ENCODE assay signal across 13 cellular contexts in the genomic region with DNA sequence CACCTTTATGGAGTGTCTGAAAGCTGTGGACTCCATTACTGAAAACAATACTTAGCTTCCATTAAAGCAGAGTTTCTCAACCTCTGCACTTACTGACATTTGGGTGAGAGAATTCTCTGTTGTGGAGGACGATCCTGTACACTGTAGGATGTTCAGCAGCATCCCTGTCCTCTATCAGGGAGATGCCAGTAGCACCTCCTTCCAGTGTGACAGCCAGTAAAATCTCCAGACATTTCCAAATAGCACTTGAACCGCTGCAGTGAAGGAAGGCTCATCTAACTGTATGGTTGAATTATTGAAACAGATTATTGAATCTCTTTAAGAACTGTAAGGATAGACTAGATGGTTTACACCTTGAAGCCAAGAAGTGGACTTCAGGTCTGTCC. TPM values are rescaled to one million over a fixed set of nuclear protein-coding genes. Genes with fewer than 3 reads are reported as not detected.
DNase-seq lines count a peak whose midpoint lies in the region; ATAC-seq and TF ChIP-seq lines count a peak whose summit lies in the region.
"Had no signal": no experiment of that assay in that cellular context is flagged by ENCODE, and none has a peak within 500 bp of the region (broad histone marks: within the 10 kb centered on the region; RNA-seq: fewer than 3 reads in every experiment).

No MANE protein-coding gene starts in this region.

- H2AFZ ChIP-seq in Karpas-422 (ENCODE audit: low read length): no peak overlapping the region

- H3K4me3 ChIP-seq in GM06990 (replicated peaks; ENCODE audit: low read depth, low read length) (peak overlapping the region; percentile 45), Karpas-422 (ENCODE audit: low read length) (no peak overlapping the region), MG63 (no peak overlapping the region)
- H3K4me3 ChIP-seq: SJSA1 had no signal

- H3K9me3 ChIP-seq in Karpas-422 (ENCODE audit: low read length): peaks cover 2% of the 10 kb centered on the region; the same call in 1 of the 2 replicates
- peaks cover under 1% of the 10 kb centered on the region; the same call in 1 of the 2 replicates for H3K9me3 ChIP-seq in MG63

- H3K27me3 ChIP-seq in GM06990 (replicated peaks; ENCODE audit: control insufficient read depth, insufficient read depth, low read length) (no peaks in the 10 kb centered on the region), Karpas-422 (ENCODE audit: low read length) (peaks cover 5% of the 10 kb centered on the region; the same call in 1 of the 2 replicates), foreskin keratinocyte (no peaks in the 10 kb centered on the region), MG63 (no peaks in the 10 kb centered on the region)
- H3K27me3 ChIP-seq: SJSA1 had no signal

- TF ChIP-seq CTCF in GM06990 (IDR thresholded peaks at IDR 0.05; ENCODE audit: insufficient read depth, low read length, poor library complexity, severe bottlenecking): no peak
- no peak for TF ChIP-seq CTCF in foreskin keratinocyte (conservative IDR thresholded peaks at IDR 0.05)

- H3K79me2 ChIP-seq in Karpas-422 (ENCODE audit: low read length): no peaks in the 10 kb centered on the region

- peak overlapping the region; percentile 16 for H3K4me2 ChIP-seq in Karpas-422 (ENCODE audit: low read depth, low read length, poor library complexity, severe bottlenecking)

- no peak overlapping the region for H3K9ac ChIP-seq in Karpas-422 (ENCODE audit: low read length)

- ATAC-seq in GM21390 (IDR thresholded peaks at IDR 0.05; ENCODE audit: unreplicated experiment) (peak; percentile 6), foreskin keratinocyte (no peak)
- ATAC-seq: WTC11 had no signal

- H3K4me1 ChIP-seq in Karpas-422 (ENCODE audit: low read length): peaks cover 36% of the 10 kb centered on the region
- peaks cover 26% of the 10 kb centered on the region for H3K4me1 ChIP-seq in foreskin keratinocyte

- H4K20me1 ChIP-seq in Karpas-422 (ENCODE audit: insufficient read depth, low read depth, low read length): peaks cover 33% of the 10 kb centered on the region; the same call in 1 of the 2 replicates

- DNase-seq in GM06990 (ENCODE audit: extremely low read depth, insufficient read length) (no peak), Karpas-422 (no peak), foreskin keratinocyte (no peak), MG63 (no peak), dermis blood vessel endothelial cell (no peak), A172 (ENCODE audit: low spot score) (no peak), OCI-M2 (lab: John Stamatoyannopoulos, UW; ENCODE audit: unreplicated experiment) (no peak)
- DNase-seq: H7, NCI-H187, occipital lobe had no signal

- H3K9me2 ChIP-seq in Karpas-422 (replicated peaks; ENCODE audit: insufficient read depth, low read length): no peaks in the 10 kb centered on the region

- H3K36me3 ChIP-seq in GM06990 (ENCODE audit: control insufficient read depth, insufficient read depth, low read length) (no peaks in the 10 kb centered on the region), Karpas-422 (ENCODE audit: insufficient read depth, low read length) (no peaks in the 10 kb centered on the region), MG63 (no peaks in the 10 kb centered on the region)

- no peak overlapping the region for H3K27ac ChIP-seq in Karpas-422 (ENCODE audit: low read length)
- peak overlapping the region; percentile 55 for H3K27ac ChIP-seq in foreskin keratinocyte
- H3K27ac ChIP-seq: SJSA1 had no signal

RNA-seq across cellular contexts. Expression of gene PRDM2, which starts 3.1 kb away (rescaled TPM):
- total RNA-seq in Karpas-422 (2014; rRNA removed; shearing (Covaris generic); ENCODE audit: low replicate concordance): 28.3 and 36.0 TPM in 2 replicates
- total RNA-seq in foreskin keratinocyte (19.0 and 19.1 TPM in 2 replicates), dermis blood vessel endothelial cell (10.7 and 13.3 TPM in 2 replicates)
- polyA plus RNA-seq in foreskin keratinocyte: 5.2 and 6.0 TPM in 2 replicates
- total RNA-seq in MG63 (2014; rRNA removed; shearing (Covaris generic); ENCODE audit: low replicate concordance): 0.79 and 2.1 TPM in 2 replicates
- total RNA-seq in A172 (2014; rRNA removed; shearing (Covaris generic)): 2.5 and 3.6 TPM in 2 replicates
